In genomic region chr21:31347435-31348032, GRCh38 we compare ENCODE assay signal across 7 cellular contexts. TPM values are rescaled to one million over a fixed set of nuclear protein-coding genes. Genes with fewer than 3 reads are reported as not detected.
A peak's percentile ranks its signal among the peaks of the same experiment; 100 is the strongest.
DNase-seq lines count a peak whose midpoint lies in the region; ATAC-seq and TF ChIP-seq lines count a peak whose summit lies in the region.

No MANE protein-coding gene starts in this region.

- H3K4me1 Mint-ChIP-seq in neural crest cell: peaks cover 58% of the 10 kb centered on the region
- H3K4me1 Mint-ChIP-seq in activated naive CD4-positive, alpha-beta T cell treated with anti-CD3 and anti-CD28 coated beads for 36 hours (ENCODE audit: low read depth): peaks cover 40% of the 10 kb centered on the region

- CTCF ChIA-PET in activated naive CD4-positive, alpha-beta T cell treated with anti-CD3 and anti-CD28 coated beads for 36 hours (lab: Charles Lee): interaction anchor here (0.6 to 1.4 kb wide), 5 partner anchors 21 to 229 kb away, joined by 3 read pairs; no protein-coding TSS in a partner anchor

- no peak for ATAC-seq in HG03095 (IDR thresholded peaks at IDR 0.05; ENCODE audit: unreplicated experiment)

- H3K9me3 Mint-ChIP-seq in neural crest cell: no peaks in the 10 kb centered on the region
- H3K9me3 Mint-ChIP-seq in activated naive CD4-positive, alpha-beta T cell treated with anti-CD3 and anti-CD28 coated beads for 36 hours: peaks cover 5% of the 10 kb centered on the region

- peaks cover 16% of the 10 kb centered on the region for H3K27me3 Mint-ChIP-seq in neural crest cell (ENCODE audit: low read depth)
- no peaks in the 10 kb centered on the region for H3K27me3 Mint-ChIP-seq in activated naive CD4-positive, alpha-beta T cell treated with anti-CD3 and anti-CD28 coated beads for 36 hours (ENCODE audit: low read depth)

- peak overlapping the region; percentile 9 for H3K4me3 Mint-ChIP-seq in neural crest cell
- no peak overlapping the region for H3K4me3 Mint-ChIP-seq in activated naive CD4-positive, alpha-beta T cell treated with anti-CD3 and anti-CD28 coated beads for 36 hours

- H3K36me3 Mint-ChIP-seq in neural crest cell (ENCODE audit: low read depth): peaks cover 5% of the 10 kb centered on the region
- H3K36me3 Mint-ChIP-seq in activated naive CD4-positive, alpha-beta T cell treated with anti-CD3 and anti-CD28 coated beads for 36 hours (ENCODE audit: low read depth): no peaks in the 10 kb centered on the region

- no peak overlapping the region for H3K27ac Mint-ChIP-seq in neural crest cell (ENCODE audit: unreplicated experiment)
- H3K27ac Mint-ChIP-seq in activated naive CD4-positive, alpha-beta T cell treated with anti-CD3 and anti-CD28 coated beads for 36 hours: no peak overlapping the region

- in situ Hi-C loops in G401 (cut with HindIII; ENCODE audit: low sequenced_read_pairs): no loop called here
- in situ Hi-C loops in GM13976 (cut with MboI; ENCODE audit: low sequenced_read_pairs, unreplicated experiment): no loop called here

- intact Hi-C loops in activated naive CD4-positive, alpha-beta T cell treated with anti-CD3 and anti-CD28 coated beads for 36 hours (cut with micrococcal nuclease): no loop called here

- DNase-seq in G401 (ENCODE audit: low spot score): peak; percentile 92
- peak; percentile 61 for DNase-seq in NCI-H1694 treated with DMSO at 0.1 percent for 48 hours (lab: John Stamatoyannopoulos, UW)
- peak; percentile 93 for DNase-seq in cerebellar cortex (ENCODE audit: low spot score)
- peak; percentile 8 for DNase-seq in neural crest cell (ENCODE audit: low read depth, low spot score)
- DNase-seq in activated naive CD4-positive, alpha-beta T cell treated with anti-CD3 and anti-CD28 coated beads for 36 hours: no peak
- no peak for DNase-seq in GM13976 (ENCODE audit: low spot score)

- TF ChIP-seq CTCF in neural crest cell (conservative IDR thresholded peaks at IDR 0.05): peak; percentile 60
- TF ChIP-seq CTCF in GM13976 (IDR thresholded peaks at IDR 0.05; ENCODE audit: borderline replicate concordance, control extremely low read depth, extremely low read depth, insufficient read depth, missing control alignments): no peak

RNA-seq across cellular contexts. Expression of gene TIAM1, which starts 3.5 kb away (rescaled TPM):
- total RNA-seq in G401 (2014; rRNA removed; shearing (Covaris generic)): 0.03 and 0.49 TPM in 2 replicates
- 53.6 and 54.8 TPM in 2 replicates for total RNA-seq in neural crest cell
- 10 to 100 TPM; 50.1 to 51.0 TPM for total RNA-seq in activated naive CD4-positive, alpha-beta T cell treated with anti-CD3 and anti-CD28 coated beads for 36 hours

Comparison
In these comparisons a context has a peak if more than half of its experiments do, and no peak if none do; other contexts are left out.
1. DNase-seq: peak in G401 (single experiment), NCI-H1694 treated with DMSO at 0.1 percent for 48 hours (single experiment), cerebellar cortex (single experiment) and neural crest cell (single experiment); none in activated naive CD4-positive, alpha-beta T cell treated with anti-CD3 and anti-CD28 coated beads for 36 hours (single experiment) and GM13976 (single experiment).
2. RNA of gene TIAM1, which starts 3.5 kb away (total RNA-seq): 53.6 to 54.8 TPM in neural crest cell and 50.1 to 51.0 TPM in activated naive CD4-positive, alpha-beta T cell treated with anti-CD3 and anti-CD28 coated beads for 36 hours; 0.03 to 0.49 TPM in G401; every median in the first group is over 10 times any median in the second.